ENCODE assay signal across 10 cellular contexts in the genomic region with DNA sequence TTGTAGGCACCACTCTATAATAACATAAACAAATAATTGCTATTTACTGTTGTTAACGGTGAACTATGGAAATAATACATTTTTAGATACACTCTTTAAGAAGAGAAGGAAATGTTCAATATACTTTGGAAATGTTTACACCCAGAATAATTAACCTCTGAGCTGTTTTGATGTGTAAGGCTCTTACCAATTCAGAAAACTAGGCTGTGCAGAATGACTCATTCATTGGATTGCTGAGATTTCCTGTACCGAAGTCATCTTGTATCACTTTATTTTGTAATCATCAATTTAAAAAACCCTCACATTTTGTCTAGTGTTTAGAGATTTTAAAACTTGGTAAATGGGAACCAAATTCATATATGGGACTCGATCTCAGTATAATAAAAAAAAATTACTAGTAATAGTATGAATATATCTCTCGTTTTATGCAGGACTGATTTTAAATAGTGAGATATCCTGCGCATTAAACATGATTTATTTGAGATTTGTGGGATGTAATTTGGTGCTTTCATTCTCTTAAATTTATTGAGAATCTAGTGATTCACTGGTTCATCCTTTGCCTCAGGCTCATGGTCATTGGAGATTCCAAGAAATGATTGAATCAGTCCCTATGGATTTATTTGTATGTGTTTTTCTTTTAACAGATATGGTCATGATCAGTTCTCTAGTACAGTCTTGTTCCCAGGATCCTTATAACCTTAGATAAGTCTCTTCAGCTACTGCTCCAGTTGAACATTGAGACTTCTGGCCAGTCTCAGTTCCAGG. TPM values are rescaled to one million over a fixed set of nuclear protein-coding genes. Genes with fewer than 3 reads are reported as not detected.
DNase-seq lines count a peak whose midpoint lies in the region; ATAC-seq and TF ChIP-seq lines count a peak whose summit lies in the region.
"Had no signal": no experiment of that assay in that cellular context is flagged by ENCODE, and none has a peak within 500 bp of the region (broad histone marks: within the 10 kb centered on the region; RNA-seq: fewer than 3 reads in every experiment).

No MANE protein-coding gene starts in this region.

- peak overlapping the region; percentile 83 for H3K4me2 ChIP-seq in IMR-90 (ENCODE audit: low read depth, low read length)
- H3K4me2 ChIP-seq: neural progenitor cell had no signal

- in situ Hi-C loops in IMR-90 (cut with MboI; ENCODE audit: low sequenced_read_pairs), result no loop called here

- H3K27ac ChIP-seq in IMR-90 (ENCODE audit: insufficient read depth, low read length) (peak overlapping the region; percentile 94), muscle layer of duodenum (ENCODE audit: low read length) (peak overlapping the region; percentile 83), dorsolateral prefrontal cortex (peak overlapping the region in 2 of 59 donors; percentile 5 to 45)
- H3K27ac ChIP-seq: neural progenitor cell had no signal

- H3K9me3 Mint-ChIP-seq in immature natural killer cell, result peaks cover 5 to 21% (median 20%) of the 10 kb centered on the region in 6 donors

- H3K4me3 ChIP-seq in AG04449 (ENCODE audit: low read depth, low read length) (peak overlapping the region; percentile 30), IMR-90 (ENCODE audit: insufficient read depth, low read depth, low read length) (peak overlapping the region; percentile 31; the same call in 1 of the 2 replicates), muscle layer of duodenum (ENCODE audit: low read depth in 1 of 2, low read length in 2 of 2) (peak overlapping the region in 1 of 2 donors; percentile 63), dorsolateral prefrontal cortex (peak overlapping the region in 21 of 59 donors; percentile 10 to 93 (median 86)), lower leg skin (ENCODE audit: low read depth, poor library complexity, severe bottlenecking) (no peak overlapping the region)
- H3K4me3 ChIP-seq: neural progenitor cell had no signal

- peaks cover 31% of the 10 kb centered on the region for H4K20me1 ChIP-seq in IMR-90 (ENCODE audit: insufficient read depth, low read length)

- H3K4me1 Mint-ChIP-seq in immature natural killer cell, result peaks cover 14 to 16% of the 10 kb centered on the region in 2 donors

- H3K27me3 ChIP-seq in IMR-90 (ENCODE audit: control insufficient read depth, insufficient read depth, low read length) (no peaks in the 10 kb centered on the region), muscle layer of duodenum (ENCODE audit: low read depth, low read length) (no peaks in the 10 kb centered on the region), dorsolateral prefrontal cortex (no peaks in the 10 kb centered on the region)

- peaks cover 24 to 45% (median 39%) of the 10 kb centered on the region in 3 donors for H3K27me3 Mint-ChIP-seq in immature natural killer cell (ENCODE audit: low read depth in 3 of 3)

- no peak for TF ChIP-seq RAD21 in IMR-90 (IDR thresholded peaks at IDR 0.05; ENCODE audit: low read length)

- H2BK5ac ChIP-seq in IMR-90 (ENCODE audit: low read depth, low read length, poor library complexity, severe bottlenecking), result peak overlapping the region; percentile 94

- WGBS in IMR-90 (ENCODE audit: extremely low coverage in 2 of 2, insufficient read length in 1 of 2), 2 experiments, result no CpG with 5 or more reads among the region's 5 CpGs
- WGBS in lower leg skin, 2 donors, result 53 to 54% methylated on average over 5 of the region's 5 CpGs

- no peak overlapping the region for H3K27ac Mint-ChIP-seq in immature natural killer cell
- H3K27ac Mint-ChIP-seq: activated CD8-positive, alpha-beta T cell treated with anti-CD3 and anti-CD28 coated beads, Interleukin-2, amount 10 ng/mL, durations not matched to agents 7 days and 5 days; neural progenitor cell had no signal

- DNase-seq in AG04449 (ENCODE audit: low read depth, low spot score), result no peak
- peak; percentile 95 for DNase-seq in IMR-90
- DNase-seq in dedifferentiated amniotic fluid mesenchymal stem cell (ENCODE audit: extremely low spot score), result peak; percentile 76
- no peak for DNase-seq in immature natural killer cell
- DNase-seq in dorsolateral prefrontal cortex, result no peak
- no peak for DNase-seq in lower leg skin (ENCODE audit: low spot score in 2 of 2)
- no peak for DNase-seq in NCI-H1105 treated with DMSO at 0.1 percent for 48 hours (lab: John Stamatoyannopoulos, UW)
- DNase-seq: activated CD8-positive, alpha-beta T cell treated with anti-CD3 and anti-CD28 coated beads, Interleukin-2, amount 10 ng/mL, durations not matched to agents 7 days and 5 days had no signal

- no TSS peak for BruUV-seq in IMR-90 (replicated peaks; lab: Mats Ljungman, UMichigan)

- H3K9me3 ChIP-seq in IMR-90 (ENCODE audit: control insufficient read depth, insufficient read depth, low read length), result peaks cover 2% of the 10 kb centered on the region; the same call in 1 of the 2 replicates
- H3K9me3 ChIP-seq in muscle layer of duodenum (ENCODE audit: control insufficient read depth in 1 of 2, low read length in 2 of 2), result peaks cover 0 to 4% of the 10 kb centered on the region in 2 donors

- peak overlapping the region; percentile 92; the same call in 1 of the 2 replicates for H3K18ac ChIP-seq in IMR-90 (ENCODE audit: low read depth, low read length)

- TF ChIP-seq POLR2A in IMR-90 (IDR thresholded peaks at IDR 0.05; ENCODE audit: low read depth, low read length) (no peak), lower leg skin (IDR thresholded peaks at IDR 0.05) (no peak)

- H3K36me3 ChIP-seq in IMR-90 (ENCODE audit: control insufficient read depth, insufficient read depth, low read length), result peaks cover 11% of the 10 kb centered on the region
- peaks cover 0 to 5% of the 10 kb centered on the region in 2 donors for H3K36me3 ChIP-seq in muscle layer of duodenum (ENCODE audit: control insufficient read depth in 1 of 2, insufficient read depth in 2 of 2, low read length in 2 of 2)
- H3K36me3 ChIP-seq: neural progenitor cell had no signal

- no peak overlapping the region for H2AK9ac ChIP-seq in IMR-90 (replicated peaks; ENCODE audit: low read depth, low read length, poor library complexity)

- peak overlapping the region; percentile 95 for H3K14ac ChIP-seq in IMR-90 (replicated peaks; ENCODE audit: low read depth, low read length)

- dilution Hi-C loops in IMR-90 (cut with HindIII; ENCODE audit: low sequenced_read_pairs, unreplicated experiment), result no loop called here

- H3K4me3 Mint-ChIP-seq in immature natural killer cell, result no peak overlapping the region
- H3K4me3 Mint-ChIP-seq: activated CD8-positive, alpha-beta T cell treated with anti-CD3 and anti-CD28 coated beads, Interleukin-2, amount 10 ng/mL, durations not matched to agents 7 days and 5 days had no signal

- H2AFZ ChIP-seq in IMR-90 (replicated peaks; ENCODE audit: low read length, poor library complexity), result no peak overlapping the region
- H2AFZ ChIP-seq: neural progenitor cell had no signal

- H3K79me1 ChIP-seq in IMR-90 (ENCODE audit: low read depth in 1 of 2, low read length in 2 of 2), result peaks cover 12 to 58% of the 10 kb centered on the region in 2 experiments

- CTCF ChIA-PET in AG04449 (lab: Yijun Ruan, JAX), result interaction anchor here (0.7 to 3.7 kb wide), 2 partner anchors 19 to 120 kb away, joined by 3 to 15 read pairs; no protein-coding TSS in a partner anchor
- CTCF ChIA-PET in IMR-90 (lab: Yijun Ruan, JAX), result interaction anchor here (0.6 kb wide), 1 partner anchor 151 kb away, joined by 3 read pairs; no protein-coding TSS in a partner anchor

- intact Hi-C loops in IMR-90 (cut with micrococcal nuclease), result no loop called here
- intact Hi-C loops in dorsolateral prefrontal cortex (cut with DNase I), result no loop called here
- intact Hi-C loops in lower leg skin (cut with DNase I; ENCODE audit: low total_unique reads), result no loop called here

- no peak for TF ChIP-seq CTCF in AG04449 (IDR thresholded peaks at IDR 0.05; ENCODE audit: insufficient read depth, low read length, missing control alignments)
- no peak for TF ChIP-seq CTCF in IMR-90 (conservative IDR thresholded peaks at IDR 0.05; ENCODE audit: low read depth, low read length)
- TF ChIP-seq CTCF in dorsolateral prefrontal cortex (IDR thresholded peaks at IDR 0.05 in 54 of 56, conservative IDR thresholded peaks at IDR 0.05 in 2 of 56; ENCODE audit: low read depth in 1 of 56, partially characterized antibody in 56 of 56), result no peak
- no peak for TF ChIP-seq CTCF in lower leg skin (IDR thresholded peaks at IDR 0.05)

- H2BK20ac ChIP-seq in IMR-90 (ENCODE audit: low read depth, low read length), result peak overlapping the region; percentile 92

- ATAC-seq in IMR-90 (ENCODE audit: low read depth), result 0 out of 2 replicates have a peak, but pooled peaks have one; percentile 1
- ATAC-seq: activated CD8-positive, alpha-beta T cell treated with anti-CD3 and anti-CD28 coated beads, Interleukin-2, amount 10 ng/mL, durations not matched to agents 7 days and 5 days had no signal

- peaks cover 9 to 15% (median 11%) of the 10 kb centered on the region in 3 donors for H3K36me3 Mint-ChIP-seq in immature natural killer cell

- H4K91ac ChIP-seq in IMR-90 (ENCODE audit: insufficient read depth, low read depth, low read length), result peak overlapping the region; percentile 85

- H3K9me1 ChIP-seq in IMR-90 (ENCODE audit: insufficient read depth, low read length), result peaks cover 10% of the 10 kb centered on the region

- peak overlapping the region; percentile 91; the same call in 1 of the 2 replicates for H3K4ac ChIP-seq in IMR-90 (ENCODE audit: low read depth, low read length)

- POLR2A ChIA-PET in AG04449 (lab: Yijun Ruan, JAX), result interaction anchor here (1.0 kb wide), 1 partner anchor 55 kb away, joined by 4 read pairs; no protein-coding TSS in a partner anchor
- POLR2A ChIA-PET in IMR-90 (lab: Charles Lee; ENCODE audit: unreplicated experiment), result interaction anchor here (0.5 kb wide), 1 partner anchor 41 kb away, joined by 3 read pairs; no protein-coding TSS in a partner anchor

- H2BK120ac ChIP-seq in IMR-90 (ENCODE audit: low read depth, low read length), result peak overlapping the region; percentile 91

- H2BK15ac ChIP-seq in IMR-90 (ENCODE audit: low read depth, low read length), result peak overlapping the region; percentile 84; the same call in 2 of the 3 replicates

- H4K8ac ChIP-seq in IMR-90 (ENCODE audit: low read depth in 2 of 2, low read length in 2 of 2), result peak overlapping the region; percentile 29 to 89; a peak in 3 of 4 replicates

- H3K9ac ChIP-seq in IMR-90 (ENCODE audit: low read depth, low read length), result peak overlapping the region; percentile 58; the same call in 1 of the 2 replicates
- H3K9ac ChIP-seq: neural progenitor cell had no signal

- peak overlapping the region; percentile 97; the same call in 1 of the 2 replicates for H3K23ac ChIP-seq in IMR-90 (ENCODE audit: low read depth, low read length)

- peak overlapping the region; percentile 77; the same call in 1 of the 2 replicates for H4K5ac ChIP-seq in IMR-90 (ENCODE audit: low read depth, low read length)

- peaks cover 23% of the 10 kb centered on the region for H3K4me1 ChIP-seq in IMR-90 (ENCODE audit: control insufficient read depth, insufficient read depth, low read length)
- H3K4me1 ChIP-seq in muscle layer of duodenum (ENCODE audit: control insufficient read depth in 1 of 2, insufficient read depth in 2 of 2, low read length in 2 of 2), result peaks cover 0 to 18% of the 10 kb centered on the region in 2 donors
- H3K4me1 ChIP-seq: neural progenitor cell had no signal

- peak overlapping the region; percentile 79 for H2AK5ac ChIP-seq in IMR-90 (ENCODE audit: low read depth, low read length)

- peak overlapping the region; percentile 83 for H3K56ac ChIP-seq in IMR-90 (ENCODE audit: extremely low read depth, insufficient read depth, low read length)

RNA-seq across cellular contexts. Expression of a gene that starts 3.9 kb away (rescaled TPM):
- 36.7 and 38.2 TPM in 2 replicates for total RNA-seq in IMR-90 (2012; rRNA removed)
- polyA plus RNA-seq in IMR-90 (2012; rRNA removed), result 20.0 and 22.9 TPM in 2 replicates
- 9.1 and 12.2 TPM in 2 replicates for polyA plus RNA-seq in IMR-90 (2012; cell fraction: cytosol; rRNA removed)
- polyA plus RNA-seq in IMR-90 (2012; cell fraction: nucleus; rRNA removed; ENCODE audit: low replicate concordance), result 27.3 and 38.9 TPM in 2 replicates
- not detected for polyA plus RNA-seq in immature natural killer cell
- 100 to 1,000 TPM in 2 of 120 experiments, 10 to 100 TPM in 118; 28.4 to 174 (median 49.6) TPM for total RNA-seq in dorsolateral prefrontal cortex
- total RNA-seq in lower leg skin, result 10 to 100 TPM in 3 of 4 donors, 1 to 10 TPM in 1; 7.9 to 18.7 (median 14.4) TPM

Comparison
In these comparisons a context has a peak if more than half of its experiments do, and no peak if none do; other contexts are left out.
1. DNase-seq: peak in IMR-90 (single experiment) and dedifferentiated amniotic fluid mesenchymal stem cell (single experiment); none in AG04449 (single experiment), immature natural killer cell (0 of 3), dorsolateral prefrontal cortex (0 of 10), lower leg skin (0 of 2) and NCI-H1105 treated with DMSO at 0.1 percent for 48 hours (single experiment).